Comparison of ENCODE assay signal across 30 cellular contexts in the genomic region with DNA sequence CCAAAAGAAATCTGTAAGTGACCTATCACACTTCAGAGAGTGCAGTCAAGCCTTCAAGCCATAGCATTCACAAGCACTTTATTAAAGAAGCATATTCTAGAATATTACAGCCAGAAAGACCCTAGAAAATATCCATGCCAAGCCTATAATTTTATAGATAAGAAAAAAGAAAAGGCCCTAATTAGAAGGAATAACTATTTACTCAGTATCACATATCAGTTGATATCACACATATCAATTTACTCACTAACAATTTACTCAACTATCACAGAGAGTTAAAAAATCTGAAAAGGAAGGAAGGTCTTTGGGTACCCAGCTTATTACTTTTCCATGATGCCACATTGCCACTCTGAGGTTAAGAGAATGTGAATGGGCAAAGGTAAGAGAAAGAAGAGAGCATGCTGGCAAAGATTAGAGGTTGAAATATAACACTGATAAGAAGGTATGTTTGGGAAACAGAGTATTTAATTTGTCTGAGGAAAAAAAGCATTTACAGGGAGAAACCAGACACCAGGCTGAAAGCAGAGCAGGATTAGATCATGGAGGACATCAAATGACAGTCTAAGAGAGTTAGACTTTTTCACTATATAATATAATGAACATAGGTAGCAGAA.
"Had no signal": no experiment of that assay in that cellular context is flagged by ENCODE, and none has a peak within 500 bp of the region (broad histone marks: within the 10 kb centered on the region; RNA-seq: fewer than 3 reads in every experiment).

No MANE protein-coding gene starts in this region.

- ATAC-seq: activated CD4-positive, CD25-positive, alpha-beta regulatory T cell treated with anti-CD3 and anti-CD28 coated beads, Interleukin-2, amount 50 U/mL, for 24 hours; stimulated activated memory B cell treated with anti-CD40 and anti-IgM and Interleukin-4, amounts not matched to agents 10 μg/mL and 1 μg/mL and 100 μg/mL, for 72 hours; stimulated activated naive CD8-positive, alpha-beta T cell treated with anti-CD3 and anti-CD28 coated beads, Interleukin-15, amount 100 ng/mL, for 72 hours had no signal

- H3K4me3 ChIP-seq: ascending aorta, coronary artery, dorsolateral prefrontal cortex, psoas muscle, right atrium auricular region, smooth muscle cell, uterus had no signal

- H3K9me3 ChIP-seq: ascending aorta, psoas muscle, right atrium auricular region, uterus had no signal

- H3K4me1 ChIP-seq: ascending aorta, parathyroid adenoma, psoas muscle, uterus had no signal

- H3K36me3 ChIP-seq: ascending aorta, right atrium auricular region, uterus, WERI-Rb-1 had no signal

- H3K27me3 Mint-ChIP-seq: activated naive CD4-positive, alpha-beta T cell treated with anti-CD3 and anti-CD28 coated beads, Interleukin-2, amount 10 ng/mL, durations not matched to agents 7 days and 5 days; activated naive CD8-positive, alpha-beta T cell treated with anti-CD3 and anti-CD28 coated beads, Interleukin-2, amount 10 ng/mL, durations not matched to agents 7 days and 5 days; brain; naive B cell; stimulated activated memory B cell treated with anti-CD40 and anti-IgM and Interleukin-4, amounts not matched to agents 10 μg/mL and 1 μg/mL and 100 μg/mL, for 72 hours; stimulated activated naive CD8-positive, alpha-beta T cell treated with anti-CD3 and anti-CD28 coated beads, Interleukin-15, amount 100 ng/mL, for 72 hours; type B pancreatic cell had no signal

- DNase-seq: activated CD4-positive, alpha-beta T cell treated with anti-CD3 and anti-CD28 coated beads for 48 hours; activated CD4-positive, alpha-beta T cell treated with anti-CD3 and anti-CD28 coated beads, Interleukin-2, amount 50 U/mL, for 48 hours; activated CD8-positive, alpha-beta memory T cell treated with anti-CD3 and anti-CD28 coated beads for 24 hours; activated CD8-positive, alpha-beta memory T cell treated with anti-CD3 and anti-CD28 coated beads, Interleukin-2, amount 50 U/mL, for 4 hours; activated gamma-delta T cell; activated naive CD4-positive, alpha-beta T cell treated with anti-CD3 and anti-CD28 coated beads, Interleukin-2, amount 10 ng/mL, durations not matched to agents 7 days and 5 days; activated naive CD8-positive, alpha-beta T cell treated with anti-CD3 and anti-CD28 coated beads, Interleukin-2, amount 10 ng/mL, durations not matched to agents 7 days and 5 days; activated T-cell treated with anti-CD3 and anti-CD28 coated beads, Interleukin-2, amount 50 U/mL, for 1 hour; dorsolateral prefrontal cortex; effector memory CD4-positive, alpha-beta T cell; left ventricle myocardium superior; naive B cell; psoas muscle; stimulated activated CD4-positive, alpha-beta T cell treated with anti-CD3 and anti-CD28 coated beads, Interleukin-1b, Interleukin-23, amount 100 ng/mL, for 48 hours; stimulated activated CD4-positive, alpha-beta T cell treated with anti-CD3 and anti-CD28 coated beads, Interleukin-4, amount 100 ng/mL, for 4 hours; stimulated activated CD8-positive, alpha-beta memory T cell treated with anti-CD3 and anti-CD28 coated beads, Interleukin-4, amount 100 ng/mL, for 48 hours; stimulated activated naive CD8-positive, alpha-beta T cell treated with anti-CD3 and anti-CD28 coated beads, Interleukin-15, amount 100 ng/mL, for 72 hours; substantia nigra; T-helper 9 cell; uterus; WERI-Rb-1 had no signal

- H3K4me3 Mint-ChIP-seq: activated naive CD4-positive, alpha-beta T cell treated with anti-CD3 and anti-CD28 coated beads, Interleukin-2, amount 10 ng/mL, durations not matched to agents 7 days and 5 days; activated naive CD8-positive, alpha-beta T cell treated with anti-CD3 and anti-CD28 coated beads, Interleukin-2, amount 10 ng/mL, durations not matched to agents 7 days and 5 days; brain; naive B cell; stimulated activated memory B cell treated with anti-CD40 and anti-IgM and Interleukin-4, amounts not matched to agents 10 μg/mL and 1 μg/mL and 100 μg/mL, for 72 hours; stimulated activated naive CD8-positive, alpha-beta T cell treated with anti-CD3 and anti-CD28 coated beads, Interleukin-15, amount 100 ng/mL, for 72 hours; type B pancreatic cell had no signal

- H3K4me1 Mint-ChIP-seq: activated naive CD4-positive, alpha-beta T cell treated with anti-CD3 and anti-CD28 coated beads, Interleukin-2, amount 10 ng/mL, durations not matched to agents 7 days and 5 days; activated naive CD8-positive, alpha-beta T cell treated with anti-CD3 and anti-CD28 coated beads, Interleukin-2, amount 10 ng/mL, durations not matched to agents 7 days and 5 days; naive B cell; stimulated activated memory B cell treated with anti-CD40 and anti-IgM and Interleukin-4, amounts not matched to agents 10 μg/mL and 1 μg/mL and 100 μg/mL, for 72 hours; stimulated activated naive CD8-positive, alpha-beta T cell treated with anti-CD3 and anti-CD28 coated beads, Interleukin-15, amount 100 ng/mL, for 72 hours had no signal

- H3K9me3 Mint-ChIP-seq: activated naive CD4-positive, alpha-beta T cell treated with anti-CD3 and anti-CD28 coated beads, Interleukin-2, amount 10 ng/mL, durations not matched to agents 7 days and 5 days; activated naive CD8-positive, alpha-beta T cell treated with anti-CD3 and anti-CD28 coated beads, Interleukin-2, amount 10 ng/mL, durations not matched to agents 7 days and 5 days; brain; naive B cell; stimulated activated memory B cell treated with anti-CD40 and anti-IgM and Interleukin-4, amounts not matched to agents 10 μg/mL and 1 μg/mL and 100 μg/mL, for 72 hours; stimulated activated naive CD8-positive, alpha-beta T cell treated with anti-CD3 and anti-CD28 coated beads, Interleukin-15, amount 100 ng/mL, for 72 hours; type B pancreatic cell had no signal

- H3K27ac ChIP-seq: ascending aorta, coronary artery, dorsolateral prefrontal cortex, parathyroid adenoma, psoas muscle, right atrium auricular region, uterus, WERI-Rb-1 had no signal
